Comparison of ENCODE assay signal across 9 cellular contexts in the genomic region with DNA sequence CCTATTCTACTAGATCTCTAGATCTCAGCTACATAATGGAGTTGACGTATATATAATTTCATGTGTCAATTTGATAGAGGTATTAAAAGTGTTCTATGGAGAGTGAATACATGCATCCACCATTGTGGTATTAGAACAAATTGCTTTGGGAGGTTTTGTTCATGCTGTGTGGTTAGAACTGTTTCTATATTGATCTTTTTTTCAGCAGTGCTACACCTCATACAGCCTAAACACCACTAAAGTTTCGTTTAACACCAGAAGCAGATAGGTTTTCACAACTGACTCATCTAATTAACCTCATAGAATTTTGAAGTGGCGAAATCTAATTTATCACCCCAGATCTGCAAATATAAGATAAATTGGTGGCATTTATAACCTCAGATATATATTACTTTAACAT.
"Had no signal": no experiment of that assay in that cellular context is flagged by ENCODE, and none has a peak within 500 bp of the region (broad histone marks: within the 10 kb centered on the region; RNA-seq: fewer than 3 reads in every experiment).

No MANE protein-coding gene starts in this region.

- H3K4me2 ChIP-seq: GM23338 had no signal

- DNase-seq: H9, HCEC 1CT, IMR-90, KG1 had no signal

- H3K4me3 ChIP-seq: GM23338, K562 had no signal

- FAIRE-seq: H1, H54, K562 had no signal

- H2AFZ ChIP-seq: GM23338 had no signal

- H3K27ac ChIP-seq: HL-60 had no signal

- ATAC-seq: GM23338, K562 had no signal
